8 cellular contexts compared by ENCODE assay signal in genomic region chr6:73722318-73723060, GRCh38. TPM values are rescaled to one million over a fixed set of nuclear protein-coding genes. Genes with fewer than 3 reads are reported as not detected.
DNase-seq lines count a peak whose midpoint lies in the region; ATAC-seq, FAIRE-seq and TF ChIP-seq lines count a peak whose summit lies in the region.

No MANE protein-coding gene starts in this region.

- FAIRE-seq in bronchial epithelial cell (lab: Jason Lieb, UNC) = no peak

- TF ChIP-seq CTCF in bronchial epithelial cell (IDR thresholded peaks at IDR 0.05; ENCODE audit: insufficient read depth, low read length, severe bottlenecking) = no peak

- no peak overlapping the region for H3K27ac ChIP-seq in effector memory CD4-positive, alpha-beta T cell (ENCODE audit: insufficient read depth, low read length, poor library complexity, severe bottlenecking)

- H3K4me3 ChIP-seq in bronchial epithelial cell (ENCODE audit: low read depth, low read length) = no peak overlapping the region
- H3K4me3 ChIP-seq in effector memory CD4-positive, alpha-beta T cell (ENCODE audit: insufficient read depth, low read depth, low read length, poor library complexity, severe bottlenecking) = no peak overlapping the region

- no peaks in the 10 kb centered on the region for H3K9me3 Mint-ChIP-seq in stimulated activated naive CD8-positive, alpha-beta T cell treated with anti-CD3 and anti-CD28 coated beads, Interleukin-15, amount 100 ng/mL, for 72 hours

- H3K9me3 ChIP-seq in effector memory CD4-positive, alpha-beta T cell (ENCODE audit: control insufficient read depth, low read length) = no peaks in the 10 kb centered on the region

- intact Hi-C loops in posterior cingulate gyrus (cut with DNase I) = no loop called here

- no peaks in the 10 kb centered on the region for H3K4me1 ChIP-seq in effector memory CD4-positive, alpha-beta T cell (ENCODE audit: control insufficient read depth, insufficient read depth, low read length, poor library complexity, severe bottlenecking)

- H3K4me3 Mint-ChIP-seq in stimulated activated naive CD8-positive, alpha-beta T cell treated with anti-CD3 and anti-CD28 coated beads, Interleukin-15, amount 100 ng/mL, for 72 hours = peak overlapping the region; percentile 6 to 63

- H3K27me3 ChIP-seq in bronchial epithelial cell (ENCODE audit: control insufficient read depth, insufficient read depth, low read length) = no peaks in the 10 kb centered on the region
- H3K27me3 ChIP-seq in effector memory CD4-positive, alpha-beta T cell (replicated peaks; ENCODE audit: control insufficient read depth, insufficient read depth, low read length, poor library complexity, severe bottlenecking) = no peaks in the 10 kb centered on the region

- peak overlapping the region; percentile 2 to 73 for H3K27ac Mint-ChIP-seq in stimulated activated naive CD8-positive, alpha-beta T cell treated with anti-CD3 and anti-CD28 coated beads, Interleukin-15, amount 100 ng/mL, for 72 hours

- H3K36me3 ChIP-seq in bronchial epithelial cell (ENCODE audit: control insufficient read depth, insufficient read depth, low read length) = peaks cover 3% of the 10 kb centered on the region
- H3K36me3 ChIP-seq in effector memory CD4-positive, alpha-beta T cell (ENCODE audit: control insufficient read depth, insufficient read depth, low read length) = no peaks in the 10 kb centered on the region

- ATAC-seq in GM21423 (IDR thresholded peaks at IDR 0.05; ENCODE audit: unreplicated experiment) = peak; percentile 68
- ATAC-seq in stimulated activated naive CD8-positive, alpha-beta T cell treated with anti-CD3 and anti-CD28 coated beads, Interleukin-15, amount 100 ng/mL, for 72 hours = peak; percentile 99

- no peaks in the 10 kb centered on the region for H3K27me3 Mint-ChIP-seq in stimulated activated naive CD8-positive, alpha-beta T cell treated with anti-CD3 and anti-CD28 coated beads, Interleukin-15, amount 100 ng/mL, for 72 hours

- peak; percentile 62 for DNase-seq in COLO829 (ENCODE audit: low spot score)
- DNase-seq in HT1080 (ENCODE audit: low read depth) = peak; percentile 89
- peak; percentile 91 for DNase-seq in bronchial epithelial cell (ENCODE audit: low read depth)
- DNase-seq in stimulated activated naive CD8-positive, alpha-beta T cell treated with anti-CD3 and anti-CD28 coated beads, Interleukin-15, amount 100 ng/mL, for 72 hours = peak; percentile 10 to 46
- no peak for DNase-seq in posterior cingulate gyrus
- no peak for DNase-seq in NCI-H146 (lab: John Stamatoyannopoulos, UW)
- DNase-seq in effector memory CD4-positive, alpha-beta T cell = no peak

- H3K4me1 Mint-ChIP-seq in stimulated activated naive CD8-positive, alpha-beta T cell treated with anti-CD3 and anti-CD28 coated beads, Interleukin-15, amount 100 ng/mL, for 72 hours = peaks cover 35% of the 10 kb centered on the region

RNA-seq across cellular contexts. Expression of gene CD109, which starts 26.5 kb away (rescaled TPM):
- 19.0 and 22.7 TPM in 2 replicates for total RNA-seq in HT1080 (2014; rRNA removed; shearing (Covaris generic))
- polyA plus RNA-seq in HT1080 (2015; cell fraction: cytosol; rRNA removed) = 14.7 and 22.0 TPM in 2 replicates
- 141 and 142 TPM in 2 replicates for polyA plus RNA-seq in HT1080 (2015; cell fraction: nucleus; rRNA removed)
- 23.6 and 27.4 TPM in 2 replicates for total RNA-seq in bronchial epithelial cell

Comparison
In these comparisons a context has a peak if more than half of its experiments do, and no peak if none do; other contexts are left out.
1. DNase-seq: peak in COLO829 (single experiment), HT1080 (single experiment), bronchial epithelial cell (single experiment) and stimulated activated naive CD8-positive, alpha-beta T cell treated with anti-CD3 and anti-CD28 coated beads, Interleukin-15, amount 100 ng/mL, for 72 hours (2 of 2); none in posterior cingulate gyrus (0 of 10), NCI-H146 (single experiment) and effector memory CD4-positive, alpha-beta T cell (0 of 3).